22 cellular contexts compared by ENCODE assay signal in the genomic region with DNA sequence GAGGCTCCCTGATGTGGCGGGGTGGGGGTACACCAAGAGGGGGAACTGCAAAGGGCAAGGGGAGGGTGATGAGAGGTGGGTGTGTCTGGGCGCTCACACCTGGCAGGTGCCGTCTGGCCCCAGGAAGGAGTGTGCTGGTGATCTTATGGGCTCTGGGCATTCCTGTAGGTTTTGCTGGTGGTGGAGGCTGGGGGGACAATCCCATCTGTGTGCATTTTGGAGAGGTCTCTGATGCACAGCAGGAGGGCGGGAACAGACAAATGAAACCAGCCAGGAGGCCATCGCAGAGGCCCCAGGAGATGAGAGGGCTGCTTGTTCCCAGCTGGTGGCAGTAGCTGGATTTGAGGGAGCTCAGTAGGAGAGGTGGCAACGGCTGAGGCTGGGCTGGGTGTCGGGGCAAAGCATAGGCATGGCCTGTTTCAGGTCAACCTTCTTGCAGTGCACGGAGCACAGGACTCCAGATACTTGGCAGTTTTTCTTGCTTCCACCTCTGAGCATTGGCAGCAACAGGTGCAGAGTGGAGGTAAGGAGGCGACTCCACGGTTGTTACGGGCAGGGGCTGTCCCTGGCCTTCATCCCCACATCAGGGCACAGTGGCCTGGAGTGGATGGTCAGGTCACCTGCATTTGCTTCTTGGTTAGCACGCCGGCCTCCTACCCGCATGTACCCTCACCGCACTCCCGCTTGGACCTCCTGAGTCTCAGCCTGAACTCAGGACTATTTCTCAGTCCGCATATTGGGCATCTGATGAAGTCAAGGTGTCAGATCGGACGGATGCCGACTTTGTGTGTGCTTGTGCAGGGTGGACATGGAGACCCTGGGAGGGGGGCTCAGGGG.
DNase-seq lines count a peak whose midpoint lies in the region; ATAC-seq and TF ChIP-seq lines count a peak whose summit lies in the region.
"Had no signal": no experiment of that assay in that cellular context is flagged by ENCODE, and none has a peak within 500 bp of the region (broad histone marks: within the 10 kb centered on the region; RNA-seq: fewer than 3 reads in every experiment).

No MANE protein-coding gene starts in this region.

- peak overlapping the region; percentile 44 for H2BK15ac ChIP-seq in neuronal stem cell (ENCODE audit: low read length)

- intact Hi-C loops in colonic mucosa (cut with DNase I), result no loop called here

- no peaks in the 10 kb centered on the region for H3K79me1 ChIP-seq in neuronal stem cell (ENCODE audit: low read depth, low read length)

- H3K4me3 ChIP-seq in BLaER1 (no peak overlapping the region), H7 (ENCODE audit: insufficient read depth, low read depth, low read length) (no peak overlapping the region), colonic mucosa (no peak overlapping the region), neuronal stem cell (ENCODE audit: low read length in 2 of 2) (no peak overlapping the region)
- H3K4me3 ChIP-seq: ascending aorta, prostate gland, skin epidermis, transverse colon had no signal

- TF ChIP-seq CTCF in colonic mucosa (IDR thresholded peaks at IDR 0.05), result no peak

- H2AK5ac ChIP-seq in neuronal stem cell (ENCODE audit: low read depth, low read length), result peak overlapping the region; percentile 20

- no CpG with 5 or more reads among the region's 20 CpGs for WGBS in neuronal stem cell (ENCODE audit: extremely low coverage in 2 of 2, insufficient read length in 2 of 2, insufficient replicate concordance in 1 of 2), 2 donors

- no peak overlapping the region for H2BK5ac ChIP-seq in neuronal stem cell (ENCODE audit: low read length)

- H3K4me1 ChIP-seq in BLaER1, result peaks cover 48% of the 10 kb centered on the region
- H3K4me1 ChIP-seq in colonic mucosa, result no peaks in the 10 kb centered on the region
- no peaks in the 10 kb centered on the region for H3K4me1 ChIP-seq in neuronal stem cell (ENCODE audit: control insufficient read depth in 2 of 2, insufficient read depth in 1 of 2, low read depth in 1 of 2, low read length in 2 of 2)
- H3K4me1 ChIP-seq: ascending aorta, prostate gland, transverse colon had no signal

- no peak overlapping the region for H2BK12ac ChIP-seq in neuronal stem cell (ENCODE audit: low read length)

- peak overlapping the region; percentile 56; the same call in 1 of the 2 replicates for H3K27ac ChIP-seq in BLaER1
- no peak overlapping the region for H3K27ac ChIP-seq in colonic mucosa
- no peak overlapping the region for H3K27ac ChIP-seq in neuronal stem cell (replicated peaks; ENCODE audit: low read length)
- H3K27ac ChIP-seq: ascending aorta, KMS-11, prostate gland, skin epidermis, transverse colon had no signal

- peak overlapping the region; percentile 27 for H3K18ac ChIP-seq in neuronal stem cell (ENCODE audit: low read length)

- DNase-seq in H7, result peak; percentile 22
- peak; percentile 9 for DNase-seq in colonic mucosa
- no peak for DNase-seq in neuronal stem cell (ENCODE audit: low spot score)
- DNase-seq in anterior cingulate cortex (lab: John Stamatoyannopoulos, UW), result no peak
- no peak for DNase-seq in MV-4-11 (lab: John Stamatoyannopoulos, UW)
- DNase-seq: activated naive CD4-positive, alpha-beta T cell; cerebellar nuclear complex; effector memory CD4-positive, alpha-beta T cell; NCI-H2029; NCI-H510A; nephron progenitor cell; RPMI8226; stimulated activated naive CD8-positive, alpha-beta T cell treated with anti-CD3 and anti-CD28 coated beads, Interleukin-15, Interleukin-2, amounts not matched to agents 100 U/mL and 50 U/mL, for 24 hours; T-helper 9 cell; transverse colon had no signal

- H4K20me1 ChIP-seq in BLaER1, result no peaks in the 10 kb centered on the region

- no peak overlapping the region for H4K91ac ChIP-seq in neuronal stem cell (ENCODE audit: low read depth, low read length, poor library complexity)

- H2BK120ac ChIP-seq in neuronal stem cell (ENCODE audit: low read depth, low read length), result peak overlapping the region; percentile 75

- H3K36me3 ChIP-seq in BLaER1 (no peaks in the 10 kb centered on the region), H7 (replicated peaks; ENCODE audit: control insufficient read depth, insufficient read depth, low read length) (no peaks in the 10 kb centered on the region), colonic mucosa (no peaks in the 10 kb centered on the region), neuronal stem cell (replicated peaks in 1 of 2; ENCODE audit: control insufficient read depth in 2 of 2, insufficient read depth in 2 of 2, low read length in 2 of 2) (no peaks in the 10 kb centered on the region)
- H3K36me3 ChIP-seq: ascending aorta, prostate gland, transverse colon had no signal

- H3K9me3 ChIP-seq in BLaER1 (no peaks in the 10 kb centered on the region), colonic mucosa (no peaks in the 10 kb centered on the region), neuronal stem cell (replicated peaks in 1 of 2; ENCODE audit: control insufficient read depth in 2 of 2, insufficient read depth in 1 of 2, low read depth in 1 of 2, low read length in 2 of 2) (peaks cover 4% of the 10 kb centered on the region in 2 donors)
- H3K9me3 ChIP-seq: ascending aorta, prostate gland, transverse colon had no signal

- no peak overlapping the region for H4K8ac ChIP-seq in neuronal stem cell (ENCODE audit: low read depth, low read length)

- no peak overlapping the region for H2AFZ ChIP-seq in neuronal stem cell (ENCODE audit: low read length)

- no peak overlapping the region for H3K4ac ChIP-seq in neuronal stem cell (ENCODE audit: low read length)

- no peak overlapping the region for H3K14ac ChIP-seq in neuronal stem cell (ENCODE audit: low read length)

- H3K9ac ChIP-seq in BLaER1 (no peak overlapping the region), colonic mucosa (ENCODE audit: low read depth in 2 of 2, low read length in 2 of 2) (no peak overlapping the region), neuronal stem cell (ENCODE audit: low read depth, low read length, poor library complexity) (no peak overlapping the region)
- H3K9ac ChIP-seq: KMS-11 had no signal

- H3K23ac ChIP-seq in neuronal stem cell (ENCODE audit: low read depth, low read length, poor library complexity), result peak overlapping the region; percentile 8

- no peaks in the 10 kb centered on the region for H3K27me3 ChIP-seq in BLaER1
- H3K27me3 ChIP-seq in H7 (ENCODE audit: control insufficient read depth, insufficient read depth, low read length), result no peaks in the 10 kb centered on the region
- no peaks in the 10 kb centered on the region for H3K27me3 ChIP-seq in colonic mucosa
- peaks cover 0 to 6% (median 0%) of the 10 kb centered on the region in 3 experiments for H3K27me3 ChIP-seq in neuronal stem cell (ENCODE audit: control insufficient read depth in 3 of 3, insufficient read depth in 3 of 3, low read depth in 1 of 3, low read length in 3 of 3)
- H3K27me3 ChIP-seq: ascending aorta, transverse colon had no signal

- ATAC-seq in HG03457 (IDR thresholded peaks at IDR 0.05; ENCODE audit: unreplicated experiment), result no peak
- ATAC-seq in GM21723 (IDR thresholded peaks at IDR 0.05; ENCODE audit: unreplicated experiment), result no peak
- ATAC-seq: stimulated activated naive CD8-positive, alpha-beta T cell treated with anti-CD3 and anti-CD28 coated beads, Interleukin-15, Interleukin-2, amounts not matched to agents 100 U/mL and 50 U/mL, for 24 hours had no signal

- H3K4me2 ChIP-seq in BLaER1, result no peak overlapping the region
- no peak overlapping the region for H3K4me2 ChIP-seq in neuronal stem cell (ENCODE audit: insufficient read depth, low read length, poor library complexity, severe bottlenecking)
- H3K4me2 ChIP-seq: KMS-11 had no signal

Comparison
In these comparisons a context has a peak if more than half of its experiments do, and no peak if none do; other contexts are left out.
1. DNase-seq: peak in H7 (single experiment) and colonic mucosa (single experiment); none in neuronal stem cell (single experiment), anterior cingulate cortex (0 of 58) and MV-4-11 (single experiment).